18 cellular contexts compared by ENCODE assay signal in the genomic region with DNA sequence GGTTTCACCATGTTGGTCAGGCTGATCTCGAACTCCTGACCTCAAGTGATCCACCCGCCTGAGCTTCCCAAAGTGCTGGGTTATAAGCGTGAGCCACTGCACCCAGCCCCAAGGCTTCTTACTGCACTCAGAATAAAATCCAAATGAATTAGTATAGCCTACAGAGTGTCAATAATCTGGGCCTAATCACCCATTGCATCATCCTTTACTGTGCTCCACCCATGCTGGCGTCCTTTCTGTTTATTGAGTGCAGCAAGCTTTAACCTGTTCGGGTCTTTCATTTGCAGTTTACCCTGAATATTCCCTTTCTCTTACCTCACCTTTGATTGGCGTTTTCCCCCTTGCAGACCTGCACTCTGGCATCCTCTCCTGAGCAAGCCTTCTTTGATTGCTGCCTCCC.
"Had no signal": no experiment of that assay in that cellular context is flagged by ENCODE, and none has a peak within 500 bp of the region (broad histone marks: within the 10 kb centered on the region; RNA-seq: fewer than 3 reads in every experiment).

No MANE protein-coding gene starts in this region.

- H3K27ac Mint-ChIP-seq: activated naive CD8-positive, alpha-beta T cell treated with anti-CD3 and anti-CD28 coated beads, Interleukin-2, amount 50 U/mL, for 24 hours had no signal

- H3K9me3 ChIP-seq: ascending aorta, heart left ventricle, lower lobe of right lung, sigmoid colon, thoracic aorta had no signal

- H3K9me3 Mint-ChIP-seq: immature natural killer cell had no signal

- H3K4me3 ChIP-seq: ascending aorta, breast epithelium, heart left ventricle, lower lobe of right lung, sigmoid colon, thoracic aorta had no signal

- DNase-seq: activated CD4-positive, alpha-beta T cell treated with anti-CD3 and anti-CD28 coated beads, Interleukin-2, amount 50 U/mL, for 4 hours; activated naive CD4-positive, alpha-beta T cell; activated naive CD8-positive, alpha-beta T cell treated with anti-CD3 and anti-CD28 coated beads, Interleukin-2, amount 50 U/mL, for 24 hours; activated T-cell treated with anti-CD3 and anti-CD28 coated beads for 4 hours; foreskin fibroblast; heart left ventricle; immature natural killer cell; lower lobe of right lung; midbrain; naive thymus-derived CD4-positive, alpha-beta T cell; sigmoid colon; stimulated activated CD4-positive, alpha-beta T cell treated with anti-CD3 and anti-CD28 coated beads, Interleukin-1b, Interleukin-23, amount 100 ng/mL, for 48 hours; SW 1271 had no signal

- H3K9ac ChIP-seq: parathyroid adenoma had no signal

- H3K79me2 ChIP-seq: parathyroid adenoma had no signal

- H3K4me1 ChIP-seq: ascending aorta, breast epithelium, lower lobe of right lung, parathyroid adenoma, sigmoid colon had no signal

- H2AFZ ChIP-seq: parathyroid adenoma had no signal

- H3K27me3 Mint-ChIP-seq: activated naive CD8-positive, alpha-beta T cell treated with anti-CD3 and anti-CD28 coated beads, Interleukin-2, amount 50 U/mL, for 24 hours; naive thymus-derived CD4-positive, alpha-beta T cell had no signal

- H3K36me3 ChIP-seq: breast epithelium had no signal

- H3K27ac ChIP-seq: ascending aorta, breast epithelium, heart left ventricle, lower lobe of right lung, parathyroid adenoma, sigmoid colon, thoracic aorta had no signal

- H3K4me3 Mint-ChIP-seq: activated naive CD8-positive, alpha-beta T cell treated with anti-CD3 and anti-CD28 coated beads, Interleukin-2, amount 50 U/mL, for 24 hours; immature natural killer cell; naive thymus-derived CD4-positive, alpha-beta T cell had no signal

- ATAC-seq: activated CD4-positive, CD25-positive, alpha-beta regulatory T cell treated with anti-CD3 and anti-CD28 coated beads, Interleukin-2, amount 50 U/mL, for 24 hours; activated naive CD8-positive, alpha-beta T cell treated with anti-CD3 and anti-CD28 coated beads, Interleukin-2, amount 50 U/mL, for 24 hours; heart left ventricle; lower lobe of right lung; naive thymus-derived CD4-positive, alpha-beta T cell had no signal

- H3K27me3 ChIP-seq: ascending aorta, breast epithelium, heart left ventricle, sigmoid colon had no signal

- H3K4me1 Mint-ChIP-seq: activated naive CD8-positive, alpha-beta T cell treated with anti-CD3 and anti-CD28 coated beads, Interleukin-2, amount 50 U/mL, for 24 hours; immature natural killer cell had no signal
